In genomic region chr10:59323036-59323459, GRCh38 we compare ENCODE assay signal across 11 cellular contexts. TPM values are rescaled to one million over a fixed set of nuclear protein-coding genes. Genes with fewer than 3 reads are reported as not detected.
DNase-seq lines count a peak whose midpoint lies in the region; ATAC-seq lines count a peak whose summit lies in the region.
"Had no signal": no experiment of that assay in that cellular context is flagged by ENCODE, and none has a peak within 500 bp of the region (broad histone marks: within the 10 kb centered on the region; RNA-seq: fewer than 3 reads in every experiment).

No MANE protein-coding gene starts in this region.

- 60% methylated on average over 2 of the region's 2 CpGs for whole genome bisulfite sequencing in right cardiac atrium

- H3K27me3 ChIP-seq in right cardiac atrium (ENCODE audit: control insufficient read depth, insufficient read depth) = no peaks in the 10 kb centered on the region
- H3K27me3 ChIP-seq: spleen had no signal

- no peak overlapping the region for H3K4me3 ChIP-seq in right cardiac atrium (ENCODE audit: low read length)
- H3K4me3 ChIP-seq: spleen had no signal

- ATAC-seq in right cardiac atrium (peak; percentile 84 to 89), sciatic nerve (peak; percentile 78)

- H3K9me3 ChIP-seq in right cardiac atrium (ENCODE audit: control insufficient read depth, low read length) = peaks cover 3% of the 10 kb centered on the region
- H3K9me3 ChIP-seq: spleen had no signal

- DNase-seq in COR-L47 (lab: John Stamatoyannopoulos, UW) (peak; percentile 64), SHP77 treated with DMSO at 0.1 percent for 48 hours (lab: John Stamatoyannopoulos, UW) (peak; percentile 62), right cardiac atrium (no peak), sciatic nerve (ENCODE audit: low spot score) (no peak), Kasumi-1 (lab: John Stamatoyannopoulos, UW) (no peak), kidney glomerular epithelial cell (lab: John Stamatoyannopoulos, UW) (no peak), NCI-H82 treated with DMSO at 0.1 percent for 48 hours (lab: John Stamatoyannopoulos, UW; ENCODE audit: unreplicated experiment) (no peak)
- DNase-seq in stimulated activated naive CD4-positive, alpha-beta T cell treated with Interleukin-2 at 50 U/mL for 16 hours (lab: John Stamatoyannopoulos, UW) = no peak
- DNase-seq: activated T-cell treated with anti-CD3 and anti-CD28 coated beads, Interleukin-2, amount 50 U/mL, for 1 hour; amniotic stem cell; spleen had no signal

- H3K27ac ChIP-seq in right cardiac atrium (ENCODE audit: low read length) = no peak overlapping the region
- H3K27ac ChIP-seq: spleen had no signal

- H3K4me1 ChIP-seq in right cardiac atrium (ENCODE audit: control insufficient read depth, insufficient read depth, low read length) = peaks cover 7% of the 10 kb centered on the region

- intact Hi-C loops in right cardiac atrium (cut with DNase I) = no loop called here
- intact Hi-C loops in sciatic nerve (cut with DNase I) = no loop called here

RNA-seq across cellular contexts. Expression of gene FAM13C, which starts 39.3 kb away (rescaled TPM):
- total RNA-seq in right cardiac atrium (1 to 10 TPM; 3.2 to 6.8 (median 5.9) TPM), sciatic nerve (25.0 TPM)
- 3.4 TPM for polyA plus RNA-seq in right cardiac atrium

Comparison
In these comparisons a context has a peak if more than half of its experiments do, and no peak if none do; other contexts are left out.
1. DNase-seq: peak in COR-L47 (single experiment) and SHP77 treated with DMSO at 0.1 percent for 48 hours (single experiment); none in right cardiac atrium (0 of 3), sciatic nerve (single experiment), stimulated activated naive CD4-positive, alpha-beta T cell treated with Interleukin-2 at 50 U/mL for 16 hours (single experiment), Kasumi-1 (0 of 2), kidney glomerular epithelial cell (single experiment) and NCI-H82 treated with DMSO at 0.1 percent for 48 hours (single experiment).